Comparison of ENCODE assay signal across 8 cellular contexts in the genomic region with DNA sequence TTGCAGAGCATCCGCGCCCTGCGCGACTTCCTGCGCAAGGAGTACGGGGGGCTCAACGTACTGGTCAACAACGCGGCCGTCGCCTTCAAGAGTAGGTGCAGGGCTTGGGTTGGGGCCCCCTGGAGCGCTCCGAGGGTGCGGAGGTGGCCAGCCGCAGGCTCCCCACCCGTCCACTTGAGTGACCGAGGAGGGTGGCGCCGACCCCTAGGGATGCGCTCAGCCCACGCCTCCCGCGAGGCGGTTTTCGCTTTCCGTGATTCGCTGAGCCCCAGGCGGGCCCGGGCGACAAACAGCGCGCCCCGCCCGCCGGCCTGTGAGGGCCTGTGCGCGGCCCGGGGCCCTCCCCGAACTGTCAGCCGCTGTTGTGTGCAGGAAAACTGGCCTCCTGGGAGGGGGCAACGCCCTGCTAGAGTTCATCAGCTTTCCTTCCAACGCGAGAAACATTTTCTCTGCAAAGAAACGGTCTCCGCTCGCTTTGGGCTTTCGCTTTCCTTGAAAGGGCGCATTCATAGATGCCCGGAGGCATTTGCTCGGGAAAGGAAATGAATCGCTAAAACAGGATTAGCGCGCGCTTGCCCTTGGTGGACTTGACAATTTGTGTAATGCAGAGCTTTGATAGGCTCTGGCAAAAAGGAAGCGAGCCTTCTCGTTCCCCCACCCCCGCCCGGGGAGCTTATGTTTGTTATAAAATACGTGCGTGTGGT.
DNase-seq lines count a peak whose midpoint lies in the region; TF ChIP-seq lines count a peak whose summit lies in the region.

No MANE protein-coding gene starts in this region.

- TF ChIP-seq CTCF in VCaP (conservative IDR thresholded peaks at IDR 0.05), result no peak
- TF ChIP-seq CTCF in cardiac fibroblast (IDR thresholded peaks at IDR 0.05; ENCODE audit: low read depth, low read length), result no peak

- DNase-seq in SIG-M5 treated with dmso at 0.1 percent for 504 hours (lab: John Stamatoyannopoulos, UW; ENCODE audit: unreplicated experiment), result peak; percentile 72
- no peak for DNase-seq in SIG-M5 (lab: John Stamatoyannopoulos, UW)
- peak; percentile 52 to 75 for DNase-seq in NCI-H2081 (lab: John Stamatoyannopoulos, UW)
- DNase-seq in cardiac fibroblast (ENCODE audit: low read depth in 2 of 2), result peak; percentile 79 to 81
- peak; percentile 63 for DNase-seq in iPS-NIHi11 (ENCODE audit: low spot score)
- peak; percentile 51 for DNase-seq in skeletal muscle cell (ENCODE audit: low read depth)
- DNase-seq in NCI-H1694 (lab: John Stamatoyannopoulos, UW), result no peak

- H3K4me3 ChIP-seq in cardiac fibroblast (replicated peaks in 1 of 2; ENCODE audit: low read depth in 2 of 2, low read length in 2 of 2) (peak overlapping the region; percentile 76 to 80), skeletal muscle cell (ENCODE audit: low read depth, low read length) (peak overlapping the region; percentile 70)

- H3K27ac ChIP-seq in VCaP, result peak overlapping the region; percentile 97

Comparison
In these comparisons a context has a peak if more than half of its experiments do, and no peak if none do; other contexts are left out.
1. DNase-seq: peak in SIG-M5 treated with dmso at 0.1 percent for 504 hours (single experiment), NCI-H2081 (2 of 2), cardiac fibroblast (2 of 2), iPS-NIHi11 (single experiment) and skeletal muscle cell (single experiment); none in SIG-M5 (single experiment) and NCI-H1694 (single experiment).